In genomic region chr1:223721658-223722606, GRCh38 we compare ENCODE assay signal across 12 cellular contexts. TPM values are rescaled to one million over a fixed set of nuclear protein-coding genes. Genes with fewer than 3 reads are reported as not detected.
A peak's percentile ranks its signal among the peaks of the same experiment; 100 is the strongest.
DNase-seq lines count a peak whose midpoint lies in the region; ATAC-seq lines count a peak whose summit lies in the region.
"Had no signal": no experiment of that assay in that cellular context is flagged by ENCODE, and none has a peak within 500 bp of the region (broad histone marks: within the 10 kb centered on the region; RNA-seq: fewer than 3 reads in every experiment).

No MANE protein-coding gene starts in this region.

- peak overlapping the region in 2 of 3 donors; percentile 33 to 47 for H3K27ac Mint-ChIP-seq in CD4-positive, CD25-positive, alpha-beta regulatory T cell
- H3K27ac Mint-ChIP-seq in T-helper 17 cell: peak overlapping the region; percentile 91

- H3K9me3 ChIP-seq in CD4-positive, CD25-positive, alpha-beta regulatory T cell (ENCODE audit: control insufficient read depth in 2 of 2, low read length in 2 of 2): no peaks in the 10 kb centered on the region
- H3K9me3 ChIP-seq in T-helper 17 cell (ENCODE audit: control insufficient read depth, low read length, poor library complexity, severe bottlenecking) (no peaks in the 10 kb centered on the region), skeletal muscle satellite cell (replicated peaks; ENCODE audit: low read length) (no peaks in the 10 kb centered on the region)

- DNase-seq in CD4-positive, CD25-positive, alpha-beta regulatory T cell: no peak
- DNase-seq in T-helper 17 cell (no peak), fibroblast of gingiva (ENCODE audit: low read depth) (peak; percentile 73), DMS 273 (lab: John Stamatoyannopoulos, UW; ENCODE audit: unreplicated experiment) (no peak)
- no peak for DNase-seq in activated T-cell treated with anti-CD3 and anti-CD28 coated beads, Interleukin-2, amount 50 U/mL, for 1 hour
- DNase-seq: activated CD8-positive, alpha-beta memory T cell treated with anti-CD3 and anti-CD28 coated beads, Interleukin-2, amount 50 U/mL, for 48 hours; foreskin melanocyte; NCI-H2029 treated with DMSO at 0.1 percent for 48 hours had no signal

- peak overlapping the region; percentile 23 for H3K9ac ChIP-seq in skeletal muscle satellite cell (ENCODE audit: low read depth, low read length)

- H3K4me2 ChIP-seq in skeletal muscle satellite cell (ENCODE audit: low read length): peak overlapping the region; percentile 20

- peaks cover 46% of the 10 kb centered on the region for H3K36me3 Mint-ChIP-seq in CD4-positive, CD25-positive, alpha-beta regulatory T cell
- peaks cover 15% of the 10 kb centered on the region for H3K36me3 Mint-ChIP-seq in T-helper 17 cell (ENCODE audit: low read depth)

- H3K27me3 Mint-ChIP-seq in CD4-positive, CD25-positive, alpha-beta regulatory T cell: no peaks in the 10 kb centered on the region
- H3K27me3 Mint-ChIP-seq in T-helper 17 cell: no peaks in the 10 kb centered on the region

- peaks cover 81% of the 10 kb centered on the region for H3K4me1 ChIP-seq in CD4-positive, CD25-positive, alpha-beta regulatory T cell (ENCODE audit: control insufficient read depth, insufficient read depth, low read length, poor library complexity, severe bottlenecking)
- H3K4me1 ChIP-seq in skeletal muscle satellite cell (ENCODE audit: control insufficient read depth, insufficient read depth, low read length): peaks cover 70% of the 10 kb centered on the region

- H3K27ac ChIP-seq in CD4-positive, CD25-positive, alpha-beta regulatory T cell (ENCODE audit: insufficient read depth, low read length, poor library complexity, severe bottlenecking): peak overlapping the region; percentile 47

- H3K9me3 Mint-ChIP-seq in CD4-positive, CD25-positive, alpha-beta regulatory T cell: no peaks in the 10 kb centered on the region

- peaks cover 19 to 89% (median 55%) of the 10 kb centered on the region in 4 donors for H3K4me1 Mint-ChIP-seq in CD4-positive, CD25-positive, alpha-beta regulatory T cell
- H3K4me1 Mint-ChIP-seq in T-helper 17 cell: peaks cover 62% of the 10 kb centered on the region

- peak overlapping the region in 2 of 4 donors; percentile 26 to 72 for H3K4me3 Mint-ChIP-seq in CD4-positive, CD25-positive, alpha-beta regulatory T cell
- H3K4me3 Mint-ChIP-seq in T-helper 17 cell: peak overlapping the region; percentile 56

- H3K4me3 ChIP-seq in CD4-positive, CD25-positive, alpha-beta regulatory T cell (ENCODE audit: low read depth, low read length): no peak overlapping the region
- no peak overlapping the region for H3K4me3 ChIP-seq in skeletal muscle satellite cell (ENCODE audit: low read length)

- H3K27me3 ChIP-seq in CD4-positive, CD25-positive, alpha-beta regulatory T cell (ENCODE audit: control insufficient read depth, insufficient read depth, low read length): no peaks in the 10 kb centered on the region
- H3K27me3 ChIP-seq in skeletal muscle satellite cell (ENCODE audit: control insufficient read depth, insufficient read depth, low read length): no peaks in the 10 kb centered on the region

- no peak for ATAC-seq in CD4-positive, CD25-positive, alpha-beta regulatory T cell (ENCODE audit: low read depth in 2 of 2)
- ATAC-seq in T-helper 17 cell (no peak), HG02938 (IDR thresholded peaks at IDR 0.05; ENCODE audit: unreplicated experiment) (no peak), GM21447 (IDR thresholded peaks at IDR 0.05; ENCODE audit: unreplicated experiment) (no peak)

- peaks cover 60% of the 10 kb centered on the region for H3K36me3 ChIP-seq in CD4-positive, CD25-positive, alpha-beta regulatory T cell (ENCODE audit: control insufficient read depth, insufficient read depth, low read length)
- peaks cover 87% of the 10 kb centered on the region for H3K36me3 ChIP-seq in skeletal muscle satellite cell (ENCODE audit: insufficient read depth, low read length)

RNA-seq across cellular contexts. Expression of gene CAPN2, which starts 9.6 kb away (rescaled TPM):
- total RNA-seq in CD4-positive, CD25-positive, alpha-beta regulatory T cell: 278 TPM
- 100 to 1,000 TPM; 132 to 191 (median 150) TPM for polyA plus RNA-seq in CD4-positive, CD25-positive, alpha-beta regulatory T cell
- total RNA-seq in T-helper 17 cell: 100 to 1,000 TPM; 218 to 220 TPM
- total RNA-seq in skeletal muscle satellite cell (2012; rRNA removed): 396 and 525 TPM in 2 replicates

RNA-seq across cellular contexts. Expression of gene CAPN8, which starts 56.4 kb away (rescaled TPM):
- total RNA-seq in CD4-positive, CD25-positive, alpha-beta regulatory T cell: 1.1 TPM
- polyA plus RNA-seq in CD4-positive, CD25-positive, alpha-beta regulatory T cell: under 1 TPM in 3 of 4 donors, not detected in 1; 0.12 to 0.65 (median 0.33) TPM
- under 1 TPM; 0.60 to 0.91 TPM for total RNA-seq in T-helper 17 cell
- total RNA-seq in skeletal muscle satellite cell (2012; rRNA removed): not detected in 2 replicates
- total RNA-seq: T-helper 2 cell treated with Interferon-gamma antibody and Interleukin-4, amounts not matched to agents 100 ng/mL and 5 ng/mL, for 36 hours had no signal
